ENCODE assay signal across 13 cellular contexts in the genomic region with DNA sequence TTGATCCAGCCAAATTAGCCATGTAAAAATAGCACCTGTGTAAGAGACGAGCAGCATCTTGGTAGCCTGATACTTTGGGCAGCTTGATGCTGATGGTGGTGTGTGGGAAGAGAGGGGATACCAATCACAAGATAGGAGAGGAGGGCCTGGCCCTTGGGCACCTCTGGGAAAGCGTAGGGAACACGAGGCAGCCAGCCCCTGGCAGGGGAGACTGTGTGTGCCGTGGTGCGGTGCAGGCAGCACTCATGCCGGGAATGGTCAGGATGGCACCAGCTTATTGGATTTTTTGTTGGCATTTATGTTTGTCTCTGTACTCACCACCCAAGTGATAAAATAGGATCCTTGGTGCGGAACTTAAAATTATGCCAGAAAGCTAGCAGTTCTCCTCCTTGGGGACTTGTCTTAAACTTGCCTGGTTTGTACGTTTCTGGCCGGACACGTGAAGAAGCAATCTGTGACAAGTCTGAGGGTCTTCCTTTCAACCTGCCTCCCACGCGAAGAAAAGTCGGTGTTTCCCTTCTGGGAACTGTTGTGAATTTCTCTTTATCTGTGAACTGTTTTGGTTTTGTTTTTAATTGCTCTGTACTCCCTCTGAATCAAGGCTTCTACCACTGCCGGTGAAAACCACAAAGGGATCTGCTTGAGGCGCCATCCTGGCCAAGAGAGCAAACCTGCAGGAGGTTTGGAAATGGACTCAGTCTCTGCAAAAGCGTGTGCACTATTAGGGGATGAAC. TPM values are rescaled to one million over a fixed set of nuclear protein-coding genes. Genes with fewer than 3 reads are reported as not detected.
A peak's percentile ranks its signal among the peaks of the same experiment; 100 is the strongest.
DNase-seq lines count a peak whose midpoint lies in the region; ATAC-seq and TF ChIP-seq lines count a peak whose summit lies in the region.
"Had no signal": no experiment of that assay in that cellular context is flagged by ENCODE, and none has a peak within 500 bp of the region (broad histone marks: within the 10 kb centered on the region; RNA-seq: fewer than 3 reads in every experiment).

No MANE protein-coding gene starts in this region.

- POLR2A ChIA-PET in CD8-positive, alpha-beta T cell (lab: Charles Lee): no interaction called here
- POLR2A ChIA-PET in OCI-LY7 (lab: Charles Lee): interaction anchor here (0.6 kb wide), 1 partner anchor 266 kb away, joined by 3 read pairs; no protein-coding TSS in a partner anchor

- H3K27ac ChIP-seq in CD8-positive, alpha-beta T cell (ENCODE audit: low read depth, low read length): no peak overlapping the region
- H3K27ac ChIP-seq in OCI-LY7 (ENCODE audit: low read depth, low read length, poor library complexity, severe bottlenecking): no peak overlapping the region
- H3K27ac ChIP-seq: foreskin keratinocyte had no signal

- H3K9me2 ChIP-seq in OCI-LY7 (ENCODE audit: insufficient read depth, low read length): no peaks in the 10 kb centered on the region

- H3K4me3 ChIP-seq in CD8-positive, alpha-beta T cell (ENCODE audit: low read depth, low read length): peak overlapping the region; percentile 14
- no peak overlapping the region for H3K4me3 ChIP-seq in OCI-LY7 (ENCODE audit: low read depth, low read length, poor library complexity, severe bottlenecking)

- no peaks in the 10 kb centered on the region for H4K20me1 ChIP-seq in OCI-LY7 (ENCODE audit: insufficient read depth, low read length)

- peak overlapping the region; percentile 30 for H3K4me3 Mint-ChIP-seq in CD8-positive, alpha-beta T cell

- CTCF ChIA-PET in CD8-positive, alpha-beta T cell (lab: Charles Lee): interaction anchor here (0.6 to 2.9 kb wide), 4 partner anchors 10 to 27 kb away, joined by 4 to 17 read pairs (median 4); no protein-coding TSS in a partner anchor
- CTCF ChIA-PET in OCI-LY7 (lab: Charles Lee; ENCODE audit: unreplicated experiment): no interaction called here

- no peak for TF ChIP-seq CTCF in CD8-positive, alpha-beta T cell (IDR thresholded peaks at IDR 0.05)
- TF ChIP-seq CTCF in OCI-LY7 (conservative IDR thresholded peaks at IDR 0.05; ENCODE audit: low read length): no peak

- no peaks in the 10 kb centered on the region for H3K79me2 ChIP-seq in OCI-LY7 (ENCODE audit: insufficient read depth, low read depth, low read length)

- H3K4me1 Mint-ChIP-seq in CD8-positive, alpha-beta T cell (ENCODE audit: low read depth): peaks cover 14% of the 10 kb centered on the region

- no peak overlapping the region for H2AFZ ChIP-seq in OCI-LY7 (ENCODE audit: low read length)

- peaks cover 2% of the 10 kb centered on the region for H3K27me3 Mint-ChIP-seq in CD8-positive, alpha-beta T cell (ENCODE audit: low read depth)

- H3K4me1 ChIP-seq in CD8-positive, alpha-beta T cell (ENCODE audit: insufficient read depth, low read length): peaks cover 17% of the 10 kb centered on the region
- no peaks in the 10 kb centered on the region for H3K4me1 ChIP-seq in OCI-LY7 (ENCODE audit: insufficient read depth, low read length, poor library complexity, severe bottlenecking)
- H3K4me1 ChIP-seq: foreskin keratinocyte had no signal

- H3K27me3 ChIP-seq in CD8-positive, alpha-beta T cell (ENCODE audit: insufficient read depth, low read length): no peaks in the 10 kb centered on the region
- H3K27me3 ChIP-seq: foreskin keratinocyte had no signal

- no TSS peak for BruUV-seq in OCI-LY7 (replicated peaks; lab: Mats Ljungman, UMichigan)

- peak overlapping the region; percentile 1 for H3K27ac Mint-ChIP-seq in CD8-positive, alpha-beta T cell
- H3K27ac Mint-ChIP-seq in activated naive CD4-positive, alpha-beta T cell treated with anti-CD3 and anti-CD28 coated beads, Interleukin-2, amount 50 U/mL, for 72 hours: peak overlapping the region in 1 of 2 donors; percentile 90

- no peaks in the 10 kb centered on the region for H3K36me3 ChIP-seq in CD8-positive, alpha-beta T cell (ENCODE audit: insufficient read depth, low read length)
- no peaks in the 10 kb centered on the region for H3K36me3 ChIP-seq in OCI-LY7 (ENCODE audit: insufficient read depth, low read length)

- peaks cover 7% of the 10 kb centered on the region for H3K9me3 Mint-ChIP-seq in CD8-positive, alpha-beta T cell
- H3K9me3 Mint-ChIP-seq in activated naive CD4-positive, alpha-beta T cell treated with anti-CD3 and anti-CD28 coated beads, Interleukin-2, amount 50 U/mL, for 72 hours: peaks cover 29 to 30% of the 10 kb centered on the region in 2 donors

- intact Hi-C loops in CD8-positive, alpha-beta T cell (cut with DNase I, micrococcal nuclease): no loop called here
- intact Hi-C loops in OCI-LY7 (cut with micrococcal nuclease; ENCODE audit: unreplicated experiment): no loop called here

- no peaks in the 10 kb centered on the region for H3K36me3 Mint-ChIP-seq in CD8-positive, alpha-beta T cell
- H3K36me3 Mint-ChIP-seq in activated naive CD4-positive, alpha-beta T cell treated with anti-CD3 and anti-CD28 coated beads, Interleukin-2, amount 50 U/mL, for 72 hours: peaks cover 33 to 40% of the 10 kb centered on the region in 2 donors

- no peaks in the 10 kb centered on the region for H3K9me3 ChIP-seq in CD8-positive, alpha-beta T cell (ENCODE audit: low read length)
- 0 out of 2 replicates have a peak, but pooled peaks cover 4% of the 10 kb centered on the region for H3K9me3 ChIP-seq in OCI-LY7 (ENCODE audit: low read length)

- ATAC-seq in CD8-positive, alpha-beta T cell: no peak
- peak; percentile 89 to 95 for ATAC-seq in activated naive CD4-positive, alpha-beta T cell treated with anti-CD3 and anti-CD28 coated beads, Interleukin-2, amount 50 U/mL, for 72 hours
- no peak for ATAC-seq in HG03439 (IDR thresholded peaks at IDR 0.05; ENCODE audit: unreplicated experiment)
- ATAC-seq: foreskin keratinocyte had no signal

- H3K4me2 ChIP-seq in OCI-LY7 (ENCODE audit: low read length): no peak overlapping the region

- peak in 1 of 7 experiments; percentile 47 for DNase-seq in CD8-positive, alpha-beta T cell
- DNase-seq in activated CD4-positive, alpha-beta T cell treated with anti-CD3 and anti-CD28 coated beads for 4 hours: peak; percentile 31 to 54
- peak in 1 of 2 donors; percentile 26 for DNase-seq in activated naive CD4-positive, alpha-beta T cell treated with anti-CD3 and anti-CD28 coated beads, Interleukin-2, amount 50 U/mL, for 72 hours (ENCODE audit: low spot score in 2 of 2)
- peak; percentile 56 for DNase-seq in stimulated activated CD4-positive, alpha-beta T cell treated with anti-CD3 and anti-CD28 coated beads, Interleukin-2, amount 100 ng/mL, for 4 hours (ENCODE audit: low read depth)
- DNase-seq in RKO (ENCODE audit: low spot score) (no peak), OCI-LY7 (ENCODE audit: low spot score) (no peak)
- DNase-seq in effector CD4-positive, alpha-beta T cell: no peak
- DNase-seq: aorta, foreskin keratinocyte, MM.1S, NCI-H510A treated with DMSO at 0.1 percent for 48 hours had no signal

RNA-seq across cellular contexts. Expression of gene SIGLEC8, which starts 10.1 kb away (rescaled TPM):
- total RNA-seq in CD8-positive, alpha-beta T cell: not detected
- total RNA-seq in activated naive CD4-positive, alpha-beta T cell treated with anti-CD3 and anti-CD28 coated beads, Interleukin-2, amount 50 U/mL, for 72 hours: not detected
- not detected in 2 replicates for total RNA-seq in OCI-LY7 (2014; rRNA removed; shearing (Covaris generic))
- not detected in 2 replicates for total RNA-seq in OCI-LY7 (2022)
- total RNA-seq: foreskin keratinocyte, renal cortical epithelial cell had no signal

RNA-seq across cellular contexts. Expression of gene CEACAM18, which starts 30.2 kb away (rescaled TPM):
- not detected for total RNA-seq in CD8-positive, alpha-beta T cell
- total RNA-seq in activated naive CD4-positive, alpha-beta T cell treated with anti-CD3 and anti-CD28 coated beads, Interleukin-2, amount 50 U/mL, for 72 hours: not detected
- not detected in 2 replicates for total RNA-seq in OCI-LY7 (2014; rRNA removed; shearing (Covaris generic))
- total RNA-seq in OCI-LY7 (2022): not detected in 2 replicates
- total RNA-seq: aorta, foreskin keratinocyte, renal cortical epithelial cell had no signal

RNA-seq across cellular contexts. Expression of gene SIGLEC10, which starts 30.7 kb away (rescaled TPM):
- total RNA-seq in CD8-positive, alpha-beta T cell: under 1 TPM in 1 of 2 experiments, not detected in 1; 0.47 TPM
- total RNA-seq in activated naive CD4-positive, alpha-beta T cell treated with anti-CD3 and anti-CD28 coated beads, Interleukin-2, amount 50 U/mL, for 72 hours: under 1 TPM in 1 of 2 donors, not detected in 1; 0.32 TPM
- 20.7 and 25.2 TPM in 2 replicates for total RNA-seq in OCI-LY7 (2014; rRNA removed; shearing (Covaris generic))
- total RNA-seq in OCI-LY7 (2022): 23.3 and 26.6 TPM in 2 replicates
- total RNA-seq: foreskin keratinocyte, renal cortical epithelial cell had no signal

RNA-seq across cellular contexts. Expression of gene SIGLEC12, which starts 53.4 kb away (rescaled TPM):
- total RNA-seq in CD8-positive, alpha-beta T cell: not detected
- 1 to 10 TPM in 1 of 2 donors, not detected in 1; 1.4 TPM for total RNA-seq in activated naive CD4-positive, alpha-beta T cell treated with anti-CD3 and anti-CD28 coated beads, Interleukin-2, amount 50 U/mL, for 72 hours
- total RNA-seq in OCI-LY7 (2014; rRNA removed; shearing (Covaris generic)): not detected in 2 replicates
- not detected in 2 replicates for total RNA-seq in OCI-LY7 (2022)
- total RNA-seq: foreskin keratinocyte, renal cortical epithelial cell had no signal

RNA-seq across cellular contexts. Expression of gene C19orf84, which starts 57.8 kb away (rescaled TPM):
- total RNA-seq in CD8-positive, alpha-beta T cell: not detected
- not detected for total RNA-seq in activated naive CD4-positive, alpha-beta T cell treated with anti-CD3 and anti-CD28 coated beads, Interleukin-2, amount 50 U/mL, for 72 hours
- not detected in 2 replicates for total RNA-seq in OCI-LY7 (2014; rRNA removed; shearing (Covaris generic))
- total RNA-seq in OCI-LY7 (2022): not detected in 2 replicates
- total RNA-seq: aorta, foreskin keratinocyte, renal cortical epithelial cell had no signal

Comparison
In these comparisons a context has a peak if more than half of its experiments do, and no peak if none do; other contexts are left out.
1. ATAC-seq: peak in activated naive CD4-positive, alpha-beta T cell treated with anti-CD3 and anti-CD28 coated beads, Interleukin-2, amount 50 U/mL, for 72 hours (2 of 2); none in CD8-positive, alpha-beta T cell (single experiment) and HG03439 (single experiment).
2. DNase-seq: peak in activated CD4-positive, alpha-beta T cell treated with anti-CD3 and anti-CD28 coated beads for 4 hours (2 of 2) and stimulated activated CD4-positive, alpha-beta T cell treated with anti-CD3 and anti-CD28 coated beads, Interleukin-2, amount 100 ng/mL, for 4 hours (single experiment); none in RKO (single experiment), effector CD4-positive, alpha-beta T cell (single experiment) and OCI-LY7 (single experiment).
3. RNA of gene SIGLEC10, which starts 30.7 kb away (total RNA-seq): 20.7 to 26.6 TPM in OCI-LY7; 0.47 TPM in CD8-positive, alpha-beta T cell and 0.32 TPM in activated naive CD4-positive, alpha-beta T cell treated with anti-CD3 and anti-CD28 coated beads, Interleukin-2, amount 50 U/mL, for 72 hours; every median in the first group is over 10 times any median in the second.